ENCODE assay signal across 1 cellular context in genomic region chr11:124872280-124872679, GRCh38.
TF ChIP-seq lines count a peak whose summit lies in the region.

No MANE protein-coding gene starts in this region.

TF ChIP-seq in GM23338, 12 proteins besides CTCF, POLR2A, EP300 and RAD21 (continued from another document):
- TF ChIP-seq ZNF462 (CRISPR knock-in tag; IDR thresholded peaks at IDR 0.05): no peak
